36 cellular contexts compared by ENCODE assay signal in the genomic region with DNA sequence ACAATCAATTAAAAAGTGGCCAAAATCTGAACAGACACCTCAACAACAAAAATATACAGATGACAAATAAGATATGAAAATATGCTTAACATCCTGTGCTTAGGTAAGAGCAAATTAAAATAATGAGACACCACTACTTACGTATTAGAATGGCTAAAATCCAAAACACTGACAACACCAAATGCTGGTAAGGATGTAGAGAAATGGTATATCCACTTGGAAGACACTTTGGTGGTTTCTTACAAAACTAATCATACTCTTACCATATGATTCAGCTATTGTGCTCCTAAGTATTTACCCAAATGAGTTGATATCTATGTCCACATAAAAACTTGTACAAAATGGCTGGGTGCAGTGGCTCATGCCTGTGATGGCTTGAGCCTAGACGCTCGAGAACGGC.
"Had no signal": no experiment of that assay in that cellular context is flagged by ENCODE, and none has a peak within 500 bp of the region (broad histone marks: within the 10 kb centered on the region; RNA-seq: fewer than 3 reads in every experiment).

No MANE protein-coding gene starts in this region.

- H3K27me3 ChIP-seq: MG63 had no signal

- H3K4me3 ChIP-seq: MG63 had no signal

- H3K36me3 ChIP-seq: MG63 had no signal

- H3K9me3 ChIP-seq: MG63 had no signal

- DNase-seq: Karpas-422, Kasumi-1, MG63, MM.1S, MV-4-11, NCI-H1048, NCI-H1092, NCI-H1092 treated with DMSO at 0.1 percent for 48 hours, NCI-H1105, NCI-H1105 treated with DMSO at 0.1 percent for 48 hours, NCI-H1417, NCI-H1417 treated with DMSO at 0.1 percent for 48 hours, NCI-H1436, NCI-H1436 treated with DMSO at 0.1 percent for 48 hours, NCI-H146, NCI-H1694, NCI-H1694 treated with DMSO at 0.1 percent for 48 hours, NCI-H187, NCI-H187 treated with DMSO at 0.1 percent for 48 hours, NCI-H1930, NCI-H2029, NCI-H2029 treated with DMSO at 0.1 percent for 48 hours, NCI-H2081, NCI-H2081 treated with DMSO at 0.1 percent for 48 hours, NCI-H2107, NCI-H2171, NCI-H2171 treated with DMSO at 0.1 percent for 48 hours, NCI-H2227 treated with DMSO at 0.1 percent for 48 hours, NCI-H226, NCI-H345, NCI-H446, NCI-H446 treated with DMSO at 0.1 percent for 48 hours, NCI-H510A, NCI-H510A treated with DMSO at 0.1 percent for 48 hours, NCI-H524, NCI-H524 treated with DMSO at 0.1 percent for 48 hours had no signal
